Comparison of ENCODE assay signal across 26 cellular contexts in genomic region chr5:129474544-129474943, GRCh38. TPM values are rescaled to one million over a fixed set of nuclear protein-coding genes. Genes with fewer than 3 reads are reported as not detected.
A peak's percentile ranks its signal among the peaks of the same experiment; 100 is the strongest.
DNase-seq lines count a peak whose midpoint lies in the region; ATAC-seq, FAIRE-seq and TF ChIP-seq lines count a peak whose summit lies in the region.
"Had no signal": no experiment of that assay in that cellular context is flagged by ENCODE, and none has a peak within 500 bp of the region (broad histone marks: within the 10 kb centered on the region; RNA-seq: fewer than 3 reads in every experiment).

No MANE protein-coding gene starts in this region.

- H3K36me3 Mint-ChIP-seq in astrocyte (ENCODE audit: low read depth, unreplicated experiment): no peaks in the 10 kb centered on the region
- no peaks in the 10 kb centered on the region for H3K36me3 Mint-ChIP-seq in activated CD4-positive, alpha-beta T cell treated with anti-CD3 and anti-CD28 coated beads, Interleukin-2, amount 10 ng/mL, durations not matched to agents 24 days and 14 days (ENCODE audit: low read depth)

- H2AFZ ChIP-seq in SK-N-SH (ENCODE audit: low read depth): no peak overlapping the region
- no peak overlapping the region for H2AFZ ChIP-seq in astrocyte (ENCODE audit: low read depth, low read length)
- H2AFZ ChIP-seq: GM23338, PC-9 had no signal

- no peak for TF ChIP-seq RAD21 in SK-N-SH (IDR thresholded peaks at IDR 0.05; ENCODE audit: low read length)

- POLR2A ChIA-PET in SK-N-SH (lab: Yijun Ruan, JAX): no interaction called here

- no peak overlapping the region for H3K56ac ChIP-seq in mesendoderm (ENCODE audit: low read length)

- no peaks in the 10 kb centered on the region for H3K9me3 Mint-ChIP-seq in astrocyte (ENCODE audit: unreplicated experiment)
- H3K9me3 Mint-ChIP-seq in activated CD4-positive, alpha-beta T cell treated with anti-CD3 and anti-CD28 coated beads, Interleukin-2, amount 10 ng/mL, durations not matched to agents 24 days and 14 days: no peaks in the 10 kb centered on the region
- H3K9me3 Mint-ChIP-seq: CD4-positive, alpha-beta T cell; GM23338; IgD-negative memory B cell had no signal

- no peak overlapping the region for H4K5ac ChIP-seq in mesendoderm (ENCODE audit: low read length)

- no peak overlapping the region for H2BK120ac ChIP-seq in mesendoderm (ENCODE audit: low read depth, low read length)

- no peaks in the 10 kb centered on the region for H3K27me3 Mint-ChIP-seq in astrocyte (ENCODE audit: low read depth, unreplicated experiment)
- no peaks in the 10 kb centered on the region for H3K27me3 Mint-ChIP-seq in activated CD4-positive, alpha-beta T cell treated with anti-CD3 and anti-CD28 coated beads, Interleukin-2, amount 10 ng/mL, durations not matched to agents 24 days and 14 days
- H3K27me3 Mint-ChIP-seq: IgD-negative memory B cell had no signal

- H3K4me3 ChIP-seq in Jurkat, Clone E6-1 (ENCODE audit: low read length): no peak overlapping the region
- H3K4me3 ChIP-seq in SK-N-SH (ENCODE audit: low read depth in 2 of 2, low read length in 1 of 2): no peak overlapping the region
- H3K4me3 ChIP-seq in astrocyte (ENCODE audit: insufficient read depth, low read depth, low read length): no peak overlapping the region
- H3K4me3 ChIP-seq in mesendoderm (ENCODE audit: low read length): no peak overlapping the region
- H3K4me3 ChIP-seq: BLaER1, GM23338, HAP-1, PC-9 had no signal

- no peak overlapping the region for H2BK15ac ChIP-seq in mesendoderm (replicated peaks; ENCODE audit: low read depth)

- no peaks in the 10 kb centered on the region for H3K79me1 ChIP-seq in mesendoderm (ENCODE audit: low read length)

- no peak overlapping the region for H3K4me2 ChIP-seq in SK-N-SH
- H3K4me2 ChIP-seq in astrocyte (ENCODE audit: low read length): no peak overlapping the region
- no peak overlapping the region for H3K4me2 ChIP-seq in mesendoderm (ENCODE audit: low read length)
- H3K4me2 ChIP-seq: BLaER1, GM23338, PC-9 had no signal

- no peaks in the 10 kb centered on the region; the same call in 1 of the 2 replicates for H3K27me3 ChIP-seq in SK-N-SH (ENCODE audit: insufficient read depth)
- H3K27me3 ChIP-seq in astrocyte (ENCODE audit: insufficient read depth, low read length): no peaks in the 10 kb centered on the region
- H3K27me3 ChIP-seq in mesendoderm (ENCODE audit: insufficient read depth, low read length, poor library complexity): no peaks in the 10 kb centered on the region
- H3K27me3 ChIP-seq: BLaER1 had no signal

- CTCF ChIA-PET in SK-N-SH (lab: Yijun Ruan, JAX): no interaction called here

- H3K27ac Mint-ChIP-seq in astrocyte (ENCODE audit: unreplicated experiment): no peak overlapping the region
- no peak overlapping the region for H3K27ac Mint-ChIP-seq in activated CD4-positive, alpha-beta T cell treated with anti-CD3 and anti-CD28 coated beads, Interleukin-2, amount 10 ng/mL, durations not matched to agents 24 days and 14 days
- H3K27ac Mint-ChIP-seq: CD4-positive, alpha-beta T cell; GM23338; IgD-negative memory B cell had no signal

- ATAC-seq in omental fat pad (ENCODE audit: low FRiP score): no peak
- ATAC-seq: GM23338 had no signal

- no peak overlapping the region for H3K18ac ChIP-seq in mesendoderm (ENCODE audit: low read length)

- H3K36me3 ChIP-seq in SK-N-SH (replicated peaks in 1 of 2; ENCODE audit: control insufficient read depth in 1 of 2, insufficient read depth in 2 of 2, low read length in 1 of 2) (no peaks in the 10 kb centered on the region), astrocyte (ENCODE audit: insufficient read depth, low read length) (no peaks in the 10 kb centered on the region), mesendoderm (ENCODE audit: control insufficient read depth, insufficient read depth, low read length) (no peaks in the 10 kb centered on the region)
- H3K36me3 ChIP-seq: BLaER1, HAP-1 had no signal

- H3K9me2 ChIP-seq in SK-N-SH: no peaks in the 10 kb centered on the region

- no peak for FAIRE-seq in astrocyte (lab: Jason Lieb, UNC)
- FAIRE-seq: GM12891 had no signal

- H3K4me1 ChIP-seq in SK-N-SH (ENCODE audit: control insufficient read depth in 1 of 2, insufficient read depth in 2 of 2, low read depth in 1 of 2, low read length in 1 of 2) (no peaks in the 10 kb centered on the region; a peak in 1 of 4 replicates), astrocyte (ENCODE audit: insufficient read depth, low read length) (no peaks in the 10 kb centered on the region), mesendoderm (ENCODE audit: control insufficient read depth, low read depth, low read length) (no peaks in the 10 kb centered on the region)
- H3K4me1 ChIP-seq: BLaER1, Caco-2, HAP-1 had no signal

- H3K4me3 Mint-ChIP-seq in astrocyte (ENCODE audit: unreplicated experiment): no peak overlapping the region
- no peak overlapping the region for H3K4me3 Mint-ChIP-seq in activated CD4-positive, alpha-beta T cell treated with anti-CD3 and anti-CD28 coated beads, Interleukin-2, amount 10 ng/mL, durations not matched to agents 24 days and 14 days
- H3K4me3 Mint-ChIP-seq: CD4-positive, alpha-beta T cell; GM23338; IgD-negative memory B cell had no signal

- H3K9ac ChIP-seq in SK-N-SH (no peak overlapping the region), astrocyte (ENCODE audit: low read length) (no peak overlapping the region), mesendoderm (ENCODE audit: low read length) (no peak overlapping the region)
- H3K9ac ChIP-seq: BLaER1 had no signal

- no peaks in the 10 kb centered on the region for H3K79me2 ChIP-seq in SK-N-SH (ENCODE audit: insufficient read depth)
- no peaks in the 10 kb centered on the region for H3K79me2 ChIP-seq in astrocyte (ENCODE audit: insufficient read depth, low read length)
- H3K79me2 ChIP-seq in mesendoderm (ENCODE audit: control insufficient read depth, insufficient read depth, low read length): peaks cover 12% of the 10 kb centered on the region

- TF ChIP-seq CTCF in SK-N-SH (IDR thresholded peaks at IDR 0.05) (no peak), astrocyte (IDR thresholded peaks at IDR 0.05; ENCODE audit: insufficient read depth, low read depth, low read length) (no peak), omental fat pad (IDR thresholded peaks at IDR 0.05) (no peak)

- H3K4me1 Mint-ChIP-seq in astrocyte (ENCODE audit: low read depth, unreplicated experiment): no peaks in the 10 kb centered on the region
- H3K4me1 Mint-ChIP-seq in activated CD4-positive, alpha-beta T cell treated with anti-CD3 and anti-CD28 coated beads, Interleukin-2, amount 10 ng/mL, durations not matched to agents 24 days and 14 days: no peaks in the 10 kb centered on the region
- H3K4me1 Mint-ChIP-seq: IgD-negative memory B cell had no signal

- H3K27ac ChIP-seq in SK-N-SH (ENCODE audit: low read depth in 2 of 2, low read length in 1 of 2) (no peak overlapping the region), astrocyte (ENCODE audit: low read depth, low read length) (no peak overlapping the region), mesendoderm (ENCODE audit: low read depth, low read length) (no peak overlapping the region)
- H3K27ac ChIP-seq: BLaER1, PC-9 had no signal

- no peak overlapping the region for H4K8ac ChIP-seq in mesendoderm (ENCODE audit: low read depth, low read length)

- DNase-seq in Jurkat, Clone E6-1 (ENCODE audit: low read depth, low spot score): peak; percentile 97
- DNase-seq in SK-N-SH: peak; percentile 35
- DNase-seq in astrocyte (ENCODE audit: low read depth): peak; percentile 5
- DNase-seq in mesendoderm: peak; percentile 30
- no peak for DNase-seq in activated CD4-positive, alpha-beta T cell treated with anti-CD3 and anti-CD28 coated beads, Interleukin-2, amount 10 ng/mL, durations not matched to agents 24 days and 14 days
- DNase-seq in stimulated activated CD4-positive, alpha-beta T cell treated with anti-CD3 and anti-CD28 coated beads, Interleukin-4, amount 100 ng/mL, for 24 hours: no peak
- DNase-seq in cerebellar nuclear complex (lab: John Stamatoyannopoulos, UW): no peak
- no peak for DNase-seq in omental fat pad (ENCODE audit: low spot score)
- DNase-seq: Caco-2; CD4-positive, alpha-beta T cell; DMS 273 treated with DMSO at 0.1 percent for 48 hours; DND-41; Karpas-422; MV-4-11; NCI-H1105 treated with DMSO at 0.1 percent for 48 hours; NCI-H2081; NCI-H446; NCI-H526 treated with DMSO at 0.1 percent for 48 hours; PC-9; RPMI8226; SHP77 treated with DMSO at 0.1 percent for 48 hours had no signal

- no peak overlapping the region for H2BK5ac ChIP-seq in mesendoderm (ENCODE audit: low read length)

- H3K23ac ChIP-seq in mesendoderm (ENCODE audit: low read length): no peak overlapping the region

- H3K9me3 ChIP-seq in SK-N-SH (no peaks in the 10 kb centered on the region), astrocyte (ENCODE audit: insufficient read depth, low read depth, low read length) (no peaks in the 10 kb centered on the region)
- H3K9me3 ChIP-seq: BLaER1, Caco-2, HAP-1 had no signal

- WGBS in SK-N-SH (ENCODE audit: low lambda C conversion rate): 6% methylated on average over 2 of the region's 2 CpGs
- no CpG with 5 or more reads among the region's 2 CpGs for WGBS in mesendoderm (ENCODE audit: extremely low coverage, insufficient coverage, low lambda C conversion rate)

- H3K4ac ChIP-seq in mesendoderm (ENCODE audit: low read depth, low read length): no peak overlapping the region

- H4K20me1 ChIP-seq in SK-N-SH (ENCODE audit: insufficient read depth) (no peaks in the 10 kb centered on the region), astrocyte (ENCODE audit: insufficient read depth, low read length) (no peaks in the 10 kb centered on the region)
- H4K20me1 ChIP-seq: BLaER1 had no signal

- H3F3A ChIP-seq in SK-N-SH (replicated peaks; ENCODE audit: insufficient read depth): no peaks in the 10 kb centered on the region

- intact Hi-C loops in activated CD4-positive, alpha-beta T cell treated with anti-CD3 and anti-CD28 coated beads, Interleukin-2, amount 10 ng/mL, durations not matched to agents 24 days and 14 days (cut with micrococcal nuclease): no loop called here

- no peak overlapping the region for H2AK5ac ChIP-seq in mesendoderm (ENCODE audit: low read length)

- peak in 1 of 2 experiments; percentile 74; a peak in 2 of 4 replicates for TF ChIP-seq EP300 in SK-N-SH (IDR thresholded peaks at IDR 0.05; ENCODE audit: borderline replicate concordance in 1 of 2, low read depth in 1 of 2, low read length in 1 of 2)

TF ChIP-seq in SK-N-SH, 30 proteins besides CTCF, POLR2A, EP300 and RAD21 (continues in another document):
- no peak for TF ChIP-seq MXI1 (IDR thresholded peaks at IDR 0.05; ENCODE audit: low read depth, low read length)
- TF ChIP-seq GATA2 (CRISPR knock-in tag; IDR thresholded peaks at IDR 0.05): peak; percentile 70
- TF ChIP-seq TEAD4 (IDR thresholded peaks at IDR 0.05; ENCODE audit: borderline replicate concordance, insufficient read depth): no peak

RNA-seq across cellular contexts. Expression of gene ADAMTS19, which starts 14.4 kb away (rescaled TPM):
- 0.88 TPM for polyA plus RNA-seq in Jurkat, Clone E6-1 (2012; ENCODE audit: insufficient read depth, insufficient read length)
- polyA plus RNA-seq in SK-N-SH (2012; rRNA removed): 0.10 TPM in 1 of 2 replicates, not detected in the other
- not detected in 2 replicates for polyA plus RNA-seq in SK-N-SH (2012; cell fraction: cytosol; rRNA removed)
- not detected in 2 replicates for polyA plus RNA-seq in SK-N-SH (2012; cell fraction: nucleus; rRNA removed)
- total RNA-seq in astrocyte: 0.61 and 0.87 TPM in 2 replicates
- polyA plus RNA-seq in mesendoderm (2013, experiment 1 of 2): 16.6 TPM
- polyA plus RNA-seq in mesendoderm (2013, experiment 2 of 2): 16.4 TPM
- not detected in 2 replicates for total RNA-seq in activated CD4-positive, alpha-beta T cell treated with anti-CD3 and anti-CD28 coated beads, Interleukin-2, amount 10 ng/mL, durations not matched to agents 24 days and 14 days
- total RNA-seq in omental fat pad: under 1 TPM in 1 of 4 donors, not detected in 3; 0.19 TPM
- total RNA-seq: CD4-positive, alpha-beta T cell; PC-9 had no signal
- polyA plus RNA-seq: IgD-negative memory B cell had no signal

Comparison
In these comparisons a context has a peak if more than half of its experiments do, and no peak if none do; other contexts are left out.
1. DNase-seq: peak in Jurkat, Clone E6-1 (single experiment), SK-N-SH (single experiment), astrocyte (single experiment) and mesendoderm (single experiment); none in activated CD4-positive, alpha-beta T cell treated with anti-CD3 and anti-CD28 coated beads, Interleukin-2, amount 10 ng/mL, durations not matched to agents 24 days and 14 days (single experiment), stimulated activated CD4-positive, alpha-beta T cell treated with anti-CD3 and anti-CD28 coated beads, Interleukin-4, amount 100 ng/mL, for 24 hours (single experiment), cerebellar nuclear complex (0 of 2) and omental fat pad (single experiment).